18 cellular contexts compared by ENCODE assay signal in genomic region chr18:26654173-26655009, GRCh38.
DNase-seq lines count a peak whose midpoint lies in the region; ATAC-seq and TF ChIP-seq lines count a peak whose summit lies in the region.
"Had no signal": no experiment of that assay in that cellular context is flagged by ENCODE, and none has a peak within 500 bp of the region (broad histone marks: within the 10 kb centered on the region; RNA-seq: fewer than 3 reads in every experiment).

No MANE protein-coding gene starts in this region.

- no peak overlapping the region for H2BK120ac ChIP-seq in mesendoderm (ENCODE audit: low read depth, low read length)

- peak in 1 of 2 donors; percentile 45 for TF ChIP-seq CTCF in right atrium auricular region (IDR thresholded peaks at IDR 0.05)
- TF ChIP-seq CTCF in heart left ventricle (IDR thresholded peaks at IDR 0.05) = peak in 1 of 12 donors; percentile 10

- no peaks in the 10 kb centered on the region for H3K79me1 ChIP-seq in mesendoderm (ENCODE audit: low read length)

- no peak overlapping the region for H2BK15ac ChIP-seq in mesendoderm (replicated peaks; ENCODE audit: low read depth)

- no peak for DNase-seq in right atrium auricular region (ENCODE audit: low spot score)
- DNase-seq in heart left ventricle = no peak
- peak; percentile 20 for DNase-seq in astrocyte of the hippocampus (ENCODE audit: low read depth, low spot score)
- no peak for DNase-seq in mesendoderm
- DNase-seq in NCI-H2196 treated with DMSO at 0.1 percent for 48 hours (lab: John Stamatoyannopoulos, UW; ENCODE audit: unreplicated experiment) = no peak
- no peak for DNase-seq in activated CD4-positive, alpha-beta T cell treated with anti-CD3 and anti-CD28 coated beads, Interleukin-2, amount 50 U/mL, for 1 hour
- DNase-seq: activated CD4-positive, alpha-beta T cell treated with anti-CD3 and anti-CD28 coated beads, Interleukin-2, amount 50 U/mL, for 4 hours; activated gamma-delta T cell treated with Interleukin-2 at 50 U/mL for 16 hours; central memory CD4-positive, alpha-beta T cell; DMS79; esophagus squamous epithelium; NCI-H1417 treated with DMSO at 0.1 percent for 48 hours; T-helper 1 cell; upper lobe of right lung had no signal

- H3K4me2 ChIP-seq in mesendoderm (ENCODE audit: low read length) = no peak overlapping the region

- H4K5ac ChIP-seq in mesendoderm (ENCODE audit: low read length) = no peak overlapping the region

- H3K9ac ChIP-seq in mesendoderm (ENCODE audit: low read length) = peak overlapping the region; percentile 28

- 35 to 44% (median 38%) methylated on average over 12 of the region's 12 CpGs for WGBS in heart left ventricle, 4 donors
- WGBS in mesendoderm (ENCODE audit: extremely low coverage, insufficient coverage, low lambda C conversion rate) = 100% methylated on average over 3 of the region's 12 CpGs

- no peak overlapping the region for H3K4me3 ChIP-seq in right atrium auricular region
- H3K4me3 ChIP-seq in heart left ventricle = peak overlapping the region in 1 of 12 donors; percentile 74
- H3K4me3 ChIP-seq in mesendoderm (ENCODE audit: low read length) = no peak overlapping the region
- H3K4me3 ChIP-seq: HAP-1, mucosa of descending colon had no signal

- H3K23ac ChIP-seq in mesendoderm (ENCODE audit: low read length) = no peak overlapping the region

- H3K36me3 ChIP-seq in right atrium auricular region (no peaks in the 10 kb centered on the region), heart left ventricle (no peaks in the 10 kb centered on the region), mesendoderm (ENCODE audit: control insufficient read depth, insufficient read depth, low read length) (no peaks in the 10 kb centered on the region)
- H3K36me3 ChIP-seq: esophagus squamous epithelium, HAP-1, upper lobe of right lung had no signal

- H3K56ac ChIP-seq in mesendoderm (ENCODE audit: low read length) = peak overlapping the region; percentile 0

- no peak overlapping the region for H3K4ac ChIP-seq in mesendoderm (ENCODE audit: low read depth, low read length)

- no peak for ATAC-seq in heart left ventricle
- no peak for ATAC-seq in HG02642 (IDR thresholded peaks at IDR 0.05; ENCODE audit: poor library complexity, unreplicated experiment)
- ATAC-seq in HG03025 (IDR thresholded peaks at IDR 0.05; ENCODE audit: low FRiP score, unreplicated experiment) = no peak
- ATAC-seq: mucosa of descending colon, upper lobe of right lung had no signal

- no peak overlapping the region for H2AK5ac ChIP-seq in mesendoderm (ENCODE audit: low read length)

- intact Hi-C loops in heart left ventricle (cut with DNase I) = loop anchor here (5.0 to 10.0 kb wide), 12 partner anchors 43 to 562 kb away; partner anchors contain the start of genes KCTD1 (in 4 of the 10), TAF4B (in 2 of the 10) and SS18 (in 1 of the 10)

- H4K8ac ChIP-seq in mesendoderm (ENCODE audit: low read depth, low read length) = no peak overlapping the region

- H3K18ac ChIP-seq in mesendoderm (ENCODE audit: low read length) = no peak overlapping the region

- H3K27me3 ChIP-seq in right atrium auricular region (no peaks in the 10 kb centered on the region), heart left ventricle (peaks cover 0 to 47% (median 0%) of the 10 kb centered on the region in 9 donors), mesendoderm (ENCODE audit: insufficient read depth, low read length, poor library complexity) (no peaks in the 10 kb centered on the region)
- H3K27me3 ChIP-seq: upper lobe of right lung had no signal

- no peak overlapping the region for H2BK5ac ChIP-seq in mesendoderm (ENCODE audit: low read length)

- H3K4me1 ChIP-seq in right atrium auricular region = peaks cover 0 to 27% of the 10 kb centered on the region in 2 donors
- H3K4me1 ChIP-seq in heart left ventricle = peaks cover 0 to 32% (median 14%) of the 10 kb centered on the region in 12 donors
- H3K4me1 ChIP-seq in mesendoderm (ENCODE audit: control insufficient read depth, low read depth, low read length) = peaks cover 20% of the 10 kb centered on the region

- TF ChIP-seq POLR2A in heart left ventricle (IDR thresholded peaks at IDR 0.05) = no peak

- H3K9me3 ChIP-seq in right atrium auricular region (no peaks in the 10 kb centered on the region), heart left ventricle (no peaks in the 10 kb centered on the region)
- H3K9me3 ChIP-seq: esophagus squamous epithelium, HAP-1, mucosa of descending colon, upper lobe of right lung had no signal

- H3K79me2 ChIP-seq in mesendoderm (ENCODE audit: control insufficient read depth, insufficient read depth, low read length) = no peaks in the 10 kb centered on the region

- H3K27ac ChIP-seq in right atrium auricular region (peak overlapping the region; percentile 87 to 93), heart left ventricle (peak overlapping the region in 3 of 12 donors; percentile 84 to 92 (median 86)), mesendoderm (ENCODE audit: low read depth, low read length) (no peak overlapping the region)
